Comparison of ENCODE assay signal across 1 cellular context in the genomic region with DNA sequence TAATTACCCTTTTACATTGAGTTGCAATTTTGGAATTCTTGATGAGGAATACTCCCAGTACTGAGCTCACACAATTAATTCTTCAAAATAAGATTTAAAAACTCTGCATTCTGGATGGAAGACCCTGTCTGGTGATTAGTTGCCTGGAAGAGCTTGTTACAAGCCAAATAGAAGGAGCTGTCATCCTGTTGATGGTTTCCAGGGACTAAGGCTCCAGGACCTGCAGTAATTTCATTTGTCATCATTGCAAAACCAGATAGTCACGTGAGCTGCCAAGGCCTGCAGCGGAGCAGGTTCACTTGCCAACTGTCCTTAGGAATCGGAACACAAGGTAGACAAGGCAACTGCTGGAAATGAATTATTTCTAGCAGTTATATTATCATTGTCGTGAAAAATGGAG.
TF ChIP-seq lines count a peak whose summit lies in the region.

No MANE protein-coding gene starts in this region.

TF ChIP-seq in HepG2, 621 proteins besides CTCF, POLR2A, EP300 and RAD21 (continued from another document):
- TF ChIP-seq, protein P1, sequence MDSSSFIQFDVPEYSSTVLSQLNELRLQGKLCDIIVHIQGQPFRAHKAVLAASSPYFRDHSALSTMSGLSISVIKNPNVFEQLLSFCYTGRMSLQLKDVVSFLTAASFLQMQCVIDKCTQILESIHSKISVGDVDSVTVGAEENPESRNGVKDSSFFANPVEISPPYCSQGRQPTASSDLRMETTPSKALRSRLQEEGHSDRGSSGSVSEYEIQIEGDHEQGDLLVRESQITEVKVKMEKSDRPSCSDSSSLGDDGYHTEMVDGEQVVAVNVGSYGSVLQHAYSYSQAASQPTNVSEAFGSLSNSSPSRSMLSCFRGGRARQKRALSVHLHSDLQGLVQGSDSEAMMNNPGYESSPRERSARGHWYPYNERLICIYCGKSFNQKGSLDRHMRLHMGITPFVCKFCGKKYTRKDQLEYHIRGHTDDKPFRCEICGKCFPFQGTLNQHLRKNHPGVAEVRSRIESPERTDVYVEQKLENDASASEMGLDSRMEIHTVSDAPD (CRISPR knock-in tag; IDR thresholded peaks at IDR 0.05): no peak
- TF ChIP-seq ASH2L (IDR thresholded peaks at IDR 0.05; ENCODE audit: insufficient read length, low read depth, low read length): no peak
- no peak for TF ChIP-seq ZNF431 (CRISPR knock-in tag; IDR thresholded peaks at IDR 0.05; ENCODE audit: borderline replicate concordance, low read depth)
- TF ChIP-seq ZNF367 (CRISPR knock-in tag; IDR thresholded peaks at IDR 0.05; ENCODE audit: borderline replicate concordance): no peak
- TF ChIP-seq, protein P2, sequence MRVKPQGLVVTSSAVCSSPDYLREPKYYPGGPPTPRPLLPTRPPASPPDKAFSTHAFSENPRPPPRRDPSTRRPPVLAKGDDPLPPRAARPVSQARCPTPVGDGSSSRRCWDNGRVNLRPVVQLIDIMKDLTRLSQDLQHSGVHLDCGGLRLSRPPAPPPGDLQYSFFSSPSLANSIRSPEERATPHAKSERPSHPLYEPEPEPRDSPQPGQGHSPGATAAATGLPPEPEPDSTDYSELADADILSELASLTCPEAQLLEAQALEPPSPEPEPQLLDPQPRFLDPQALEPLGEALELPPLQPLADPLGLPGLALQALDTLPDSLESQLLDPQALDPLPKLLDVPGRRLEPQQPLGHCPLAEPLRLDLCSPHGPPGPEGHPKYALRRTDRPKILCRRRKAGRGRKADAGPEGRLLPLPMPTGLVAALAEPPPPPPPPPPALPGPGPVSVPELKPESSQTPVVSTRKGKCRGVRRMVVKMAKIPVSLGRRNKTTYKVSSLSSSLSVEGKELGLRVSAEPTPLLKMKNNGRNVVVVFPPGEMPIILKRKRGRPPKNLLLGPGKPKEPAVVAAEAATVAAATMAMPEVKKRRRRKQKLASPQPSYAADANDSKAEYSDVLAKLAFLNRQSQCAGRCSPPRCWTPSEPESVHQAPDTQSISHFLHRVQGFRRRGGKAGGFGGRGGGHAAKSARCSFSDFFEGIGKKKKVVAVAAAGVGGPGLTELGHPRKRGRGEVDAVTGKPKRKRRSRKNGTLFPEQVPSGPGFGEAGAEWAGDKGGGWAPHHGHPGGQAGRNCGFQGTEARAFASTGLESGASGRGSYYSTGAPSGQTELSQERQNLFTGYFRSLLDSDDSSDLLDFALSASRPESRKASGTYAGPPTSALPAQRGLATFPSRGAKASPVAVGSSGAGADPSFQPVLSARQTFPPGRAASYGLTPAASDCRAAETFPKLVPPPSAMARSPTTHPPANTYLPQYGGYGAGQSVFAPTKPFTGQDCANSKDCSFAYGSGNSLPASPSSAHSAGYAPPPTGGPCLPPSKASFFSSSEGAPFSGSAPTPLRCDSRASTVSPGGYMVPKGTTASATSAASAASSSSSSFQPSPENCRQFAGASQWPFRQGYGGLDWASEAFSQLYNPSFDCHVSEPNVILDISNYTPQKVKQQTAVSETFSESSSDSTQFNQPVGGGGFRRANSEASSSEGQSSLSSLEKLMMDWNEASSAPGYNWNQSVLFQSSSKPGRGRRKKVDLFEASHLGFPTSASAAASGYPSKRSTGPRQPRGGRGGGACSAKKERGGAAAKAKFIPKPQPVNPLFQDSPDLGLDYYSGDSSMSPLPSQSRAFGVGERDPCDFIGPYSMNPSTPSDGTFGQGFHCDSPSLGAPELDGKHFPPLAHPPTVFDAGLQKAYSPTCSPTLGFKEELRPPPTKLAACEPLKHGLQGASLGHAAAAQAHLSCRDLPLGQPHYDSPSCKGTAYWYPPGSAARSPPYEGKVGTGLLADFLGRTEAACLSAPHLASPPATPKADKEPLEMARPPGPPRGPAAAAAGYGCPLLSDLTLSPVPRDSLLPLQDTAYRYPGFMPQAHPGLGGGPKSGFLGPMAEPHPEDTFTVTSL (CRISPR knock-in tag; IDR thresholded peaks at IDR 0.05; ENCODE audit: borderline replicate concordance): no peak
- TF ChIP-seq, protein P3, sequence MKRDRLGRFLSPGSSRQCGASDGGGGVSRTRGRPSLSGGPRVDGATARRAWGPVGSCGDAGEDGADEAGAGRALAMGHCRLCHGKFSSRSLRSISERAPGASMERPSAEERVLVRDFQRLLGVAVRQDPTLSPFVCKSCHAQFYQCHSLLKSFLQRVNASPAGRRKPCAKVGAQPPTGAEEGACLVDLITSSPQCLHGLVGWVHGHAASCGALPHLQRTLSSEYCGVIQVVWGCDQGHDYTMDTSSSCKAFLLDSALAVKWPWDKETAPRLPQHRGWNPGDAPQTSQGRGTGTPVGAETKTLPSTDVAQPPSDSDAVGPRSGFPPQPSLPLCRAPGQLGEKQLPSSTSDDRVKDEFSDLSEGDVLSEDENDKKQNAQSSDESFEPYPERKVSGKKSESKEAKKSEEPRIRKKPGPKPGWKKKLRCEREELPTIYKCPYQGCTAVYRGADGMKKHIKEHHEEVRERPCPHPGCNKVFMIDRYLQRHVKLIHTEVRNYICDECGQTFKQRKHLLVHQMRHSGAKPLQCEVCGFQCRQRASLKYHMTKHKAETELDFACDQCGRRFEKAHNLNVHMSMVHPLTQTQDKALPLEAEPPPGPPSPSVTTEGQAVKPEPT (CRISPR knock-in tag; IDR thresholded peaks at IDR 0.05; ENCODE audit: low read depth): no peak
- no peak for TF ChIP-seq ZNF333 (CRISPR knock-in tag; IDR thresholded peaks at IDR 0.05; ENCODE audit: borderline replicate concordance)
- TF ChIP-seq SALL1 (CRISPR knock-in tag; IDR thresholded peaks at IDR 0.05): no peak
- TF ChIP-seq ZNF768 (CRISPR knock-in tag; IDR thresholded peaks at IDR 0.05): no peak
TF ChIP-seq in HepG2: peak in this region for 0.
